ENCODE assay signal across 8 cellular contexts in genomic region chr17:48542956-48543853, GRCh38. TPM values are rescaled to one million over a fixed set of nuclear protein-coding genes. Genes with fewer than 3 reads are reported as not detected.
DNase-seq lines count a peak whose midpoint lies in the region; ATAC-seq, FAIRE-seq and TF ChIP-seq lines count a peak whose summit lies in the region.

No MANE protein-coding gene starts in this region.

- H3K36me3 ChIP-seq in GM12878 (ENCODE audit: control insufficient read depth in 2 of 2, insufficient read depth in 2 of 2, low read length in 1 of 2) = no peaks in the 10 kb centered on the region

- peaks cover 0 to 4% of the 10 kb centered on the region in 2 experiments; a peak in 1 of 4 replicates for H3K27me3 ChIP-seq in GM12878 (replicated peaks in 1 of 2; ENCODE audit: control insufficient read depth in 2 of 2, insufficient read depth in 2 of 2, low read length in 1 of 2)

- H3K9me3 ChIP-seq in T-helper 17 cell (ENCODE audit: control insufficient read depth, low read length, poor library complexity, severe bottlenecking) (no peaks in the 10 kb centered on the region), GM12878 (replicated peaks; ENCODE audit: control insufficient read depth, insufficient read depth, low read length) (no peaks in the 10 kb centered on the region)

- peak overlapping the region; percentile 77 for H3K9ac ChIP-seq in GM12878 (ENCODE audit: control insufficient read depth, insufficient read depth, low read length)

- peak overlapping the region; percentile 85 for H3K4me2 ChIP-seq in GM12878 (ENCODE audit: control insufficient read depth, insufficient read depth)

- H3K36me3 Mint-ChIP-seq in T-helper 17 cell (ENCODE audit: low read depth) = peaks cover 10% of the 10 kb centered on the region

- H3K27me3 Mint-ChIP-seq in T-helper 17 cell = peaks cover 13% of the 10 kb centered on the region

- CTCF ChIA-PET in GM12878 (lab: Yijun Ruan, JAX) = interaction anchor here (0.6 to 1.0 kb wide), 2 partner anchors 73 to 89 kb away, joined by 3 to 4 read pairs; no protein-coding TSS in a partner anchor

- TF ChIP-seq EP300 in GM12878 (IDR thresholded peaks at IDR 0.05; ENCODE audit: borderline replicate concordance in 1 of 2, control insufficient read depth in 1 of 2, low read depth in 2 of 2, low read length in 2 of 2) = no peak

- peak; percentile 16 for TF ChIP-seq CTCF in GM12865 (IDR thresholded peaks at IDR 0.05; ENCODE audit: insufficient read depth, low read depth, low read length, missing control alignments)
- TF ChIP-seq CTCF in GM12878 (IDR thresholded peaks at IDR 0.05 in 2 of 3, conservative IDR thresholded peaks at IDR 0.05 in 1 of 3; ENCODE audit: control insufficient read depth in 2 of 3, extremely low read depth in 1 of 3, insufficient read depth in 1 of 3, low read depth in 3 of 3, low read length in 3 of 3) = peak in 2 of 3 experiments; percentile 18 to 42; a peak in 3 of 6 replicates

- no peak for FAIRE-seq in GM12878 (lab: Jason Lieb, UNC)

- peak overlapping the region; percentile 96 for H3K4me3 Mint-ChIP-seq in T-helper 17 cell

- H3K4me3 ChIP-seq in GM12865 (ENCODE audit: low read depth, low read length) = peak overlapping the region; percentile 33
- peak overlapping the region; percentile 69 for H3K4me3 ChIP-seq in GM12878

- intact Hi-C loops in GM12878 (cut with micrococcal nuclease; ENCODE audit: unreplicated experiment) = loop anchor here (2.0 to 5.0 kb wide), 2 partner anchors 32 to 51 kb away; no protein-coding TSS in a partner anchor

- POLR2A ChIA-PET in GM12878 (lab: Charles Lee) = interaction anchor here (0.8 to 2.0 kb wide), 4 partner anchors 30 to 67 kb away, joined by 3 to 9 read pairs (median 4); no protein-coding TSS in a partner anchor

- DNase-seq in GM12865 (ENCODE audit: low read depth) = peak; percentile 56
- peak; percentile 34 to 49 (median 46) for DNase-seq in T-helper 17 cell
- DNase-seq in GM12878 (ENCODE audit: low read depth, low spot score) = no peak
- DNase-seq in iPS-NIHi11 (ENCODE audit: low spot score) = peak; percentile 66
- DNase-seq in stimulated activated CD4-positive, alpha-beta T cell treated with anti-CD3 and anti-CD28 coated beads, Interleukin-1b, Interleukin-23, amount 100 ng/mL, for 24 hours (ENCODE audit: low read depth in 4 of 4, low spot score in 1 of 4) = peak in 3 of 4 experiments; percentile 26 to 50 (median 38)
- DNase-seq in putamen (ENCODE audit: low spot score) = no peak

- peak overlapping the region; percentile 98 for H3K27ac Mint-ChIP-seq in T-helper 17 cell

- ATAC-seq in HG02798 (IDR thresholded peaks at IDR 0.05; ENCODE audit: poor library complexity, unreplicated experiment) = peak; percentile 71
- peak; percentile 65 for ATAC-seq in T-helper 17 cell
- peak; percentile 81 for ATAC-seq in GM12878
- no peak for ATAC-seq in GM18873 (IDR thresholded peaks at IDR 0.05; ENCODE audit: low FRiP score, unreplicated experiment)

- peaks cover 12% of the 10 kb centered on the region for H3K79me2 ChIP-seq in GM12878 (ENCODE audit: control insufficient read depth, insufficient read depth, low read length)

- peak; percentile 63 for TF ChIP-seq POLR2A in GM12878 (IDR thresholded peaks at IDR 0.05; ENCODE audit: low read depth, low read length)

- H3K27ac ChIP-seq in GM12878 (ENCODE audit: control insufficient read depth, insufficient read depth) = peak overlapping the region; percentile 49

- no peaks in the 10 kb centered on the region for H4K20me1 ChIP-seq in GM12878 (ENCODE audit: control insufficient read depth, insufficient read depth)

- in situ Hi-C loops in GM12878 (cut with MboI) = no loop called here

- H3K4me1 Mint-ChIP-seq in T-helper 17 cell = peaks cover 31% of the 10 kb centered on the region

- RAD21 ChIA-PET in GM12878 (lab: Charles Lee; ENCODE audit: unreplicated experiment) = interaction anchor here (0.5 to 2.3 kb wide), 4 partner anchors 30 to 45 kb away, joined by 3 to 5 read pairs (median 4); no protein-coding TSS in a partner anchor

- H3K4me1 ChIP-seq in GM12878 (ENCODE audit: control insufficient read depth, insufficient read depth, low read length) = peaks cover 7% of the 10 kb centered on the region

- 3% methylated on average over 74 of the region's 81 CpGs for WGBS in GM12878 (ENCODE audit: insufficient coverage, insufficient replicate concordance, low lambda C conversion rate, missing lambda C conversion rate)

- peak overlapping the region; percentile 82 for H2AFZ ChIP-seq in GM12878 (ENCODE audit: control insufficient read depth, low read depth, low read length)

- no peak for TF ChIP-seq RAD21 in GM12878 (IDR thresholded peaks at IDR 0.05; ENCODE audit: insufficient read depth, low read depth, low read length)

- TSS peak; percentile 90 for BruUV-seq in GM12878 (replicated peaks; lab: Mats Ljungman, UMichigan)

- SMC1A ChIA-PET in GM12878 (lab: Charles Lee; ENCODE audit: uncharacterized antibody, unreplicated experiment) = interaction anchor here (0.9 to 2.1 kb wide), 5 partner anchors 10 to 208 kb away, joined by 3 to 9 read pairs (median 3); no protein-coding TSS in a partner anchor

RNA-seq across cellular contexts. Expression of gene HOXB2, which starts 1.7 kb away (rescaled TPM):
- total RNA-seq in T-helper 17 cell (10 to 100 TPM in 1 of 2 donors, 1 to 10 TPM in 1; 4.5 to 18.8 TPM), GM12878 (2014; rRNA removed) (1.4 and 2.0 TPM in 2 replicates), GM12878 (2014; rRNA removed; fragmentation: Illumina TruSeq; extraction: Trizol) (1.7 and 1.8 TPM in 2 replicates), GM12878 (2021) (6.3 and 6.7 TPM in 2 replicates)
- total RNA-seq in GM12878 (2013; cell fraction: nucleolus; rRNA removed) = 3.3 and 6.2 TPM in 2 replicates
- polyA plus RNA-seq in GM12878 (2011; ENCODE audit: low read depth) = 0.94 TPM
- polyA plus RNA-seq in GM12878 (2011; rRNA removed) (0.42 and 0.48 TPM in 2 replicates), GM12878 (2014; fragmentation: Illumina TruSeq; extraction: Trizol) (2.6 and 3.6 TPM in 2 replicates), GM12878 (2014; fragmentation: Nextera tagmentation; extraction: Ambion mirVana) (under 1 TPM; 0.16 to 0.88 TPM), GM12878 (2014; rRNA removed) (8.8 and 9.2 TPM in 2 replicates), GM12878 (2016; fragmentation: Nextera tagmentation; extraction: Ambion mirVana) (1 to 10 TPM; 3.1 to 4.1 TPM)
- 0.45 and 0.57 TPM in 2 replicates for polyA plus RNA-seq in GM12878 (2011; cell fraction: cytosol; rRNA removed)
- 0.91 and 0.97 TPM in 2 replicates for polyA plus RNA-seq in GM12878 (2011; cell fraction: nucleus; rRNA removed)
- 2.4 and 3.0 TPM in 2 replicates for polyA plus RNA-seq in GM12878 (2012)
- 0.29 and 0.52 TPM in 2 replicates for polyA minus RNA-seq in GM12878 (2011; rRNA and poly(A)+ RNA removed)
- polyA minus RNA-seq in GM12878 (2011; cell fraction: cytosol; rRNA and poly(A)+ RNA removed) = not detected in 2 replicates
- polyA minus RNA-seq in GM12878 (2011; cell fraction: nucleus; rRNA and poly(A)+ RNA removed) = 0.85 and 1.1 TPM in 2 replicates

RNA-seq across cellular contexts. Expression of gene HOXB1, which starts 12.4 kb away (rescaled TPM):
- not detected for total RNA-seq in T-helper 17 cell
- not detected in 2 replicates for total RNA-seq in GM12878 (2013; cell fraction: nucleolus; rRNA removed)
- not detected in 2 replicates for total RNA-seq in GM12878 (2014; rRNA removed)
- total RNA-seq in GM12878 (2014; rRNA removed; fragmentation: Illumina TruSeq; extraction: Trizol) = not detected in 2 replicates
- total RNA-seq in GM12878 (2021) = not detected in 2 replicates
- not detected for polyA plus RNA-seq in GM12878 (2011; ENCODE audit: low read depth)
- not detected in 2 replicates for polyA plus RNA-seq in GM12878 (2011; rRNA removed)
- polyA plus RNA-seq in GM12878 (2011; cell fraction: cytosol; rRNA removed) = not detected in 2 replicates
- polyA plus RNA-seq in GM12878 (2011; cell fraction: nucleus; rRNA removed) = not detected in 2 replicates
- polyA plus RNA-seq in GM12878 (2012) = not detected in 2 replicates
- not detected in 2 replicates for polyA plus RNA-seq in GM12878 (2014; fragmentation: Illumina TruSeq; extraction: Trizol)
- polyA plus RNA-seq in GM12878 (2014; fragmentation: Nextera tagmentation; extraction: Ambion mirVana) = not detected
- not detected in 2 replicates for polyA plus RNA-seq in GM12878 (2014; rRNA removed)
- not detected for polyA plus RNA-seq in GM12878 (2016; fragmentation: Nextera tagmentation; extraction: Ambion mirVana)
- polyA minus RNA-seq in GM12878 (2011; rRNA and poly(A)+ RNA removed) = not detected in 2 replicates
- polyA minus RNA-seq in GM12878 (2011; cell fraction: cytosol; rRNA and poly(A)+ RNA removed) = not detected in 2 replicates
- polyA minus RNA-seq in GM12878 (2011; cell fraction: nucleus; rRNA and poly(A)+ RNA removed) = not detected in 2 replicates

RNA-seq across cellular contexts. Expression of gene HOXB4, which starts 34.9 kb away (rescaled TPM):
- total RNA-seq in T-helper 17 cell = 1 to 10 TPM in 1 of 2 donors, under 1 TPM in 1; 0.91 to 1.8 TPM
- total RNA-seq in GM12878 (2013; cell fraction: nucleolus; rRNA removed) = 10.2 and 10.5 TPM in 2 replicates
- 3.3 and 3.7 TPM in 2 replicates for total RNA-seq in GM12878 (2014; rRNA removed)
- total RNA-seq in GM12878 (2014; rRNA removed; fragmentation: Illumina TruSeq; extraction: Trizol) = 2.3 and 2.5 TPM in 2 replicates
- 5.8 and 6.2 TPM in 2 replicates for total RNA-seq in GM12878 (2021)
- 0.64 TPM for polyA plus RNA-seq in GM12878 (2011; ENCODE audit: low read depth)
- polyA plus RNA-seq in GM12878 (2011; rRNA removed) = 2.4 and 3.4 TPM in 2 replicates
- 3.4 and 3.5 TPM in 2 replicates for polyA plus RNA-seq in GM12878 (2011; cell fraction: cytosol; rRNA removed)
- polyA plus RNA-seq in GM12878 (2011; cell fraction: nucleus; rRNA removed) = 10.1 and 10.8 TPM in 2 replicates
- polyA plus RNA-seq in GM12878 (2012) = 1.4 and 2.0 TPM in 2 replicates
- polyA plus RNA-seq in GM12878 (2014; fragmentation: Illumina TruSeq; extraction: Trizol) = 2.3 and 4.6 TPM in 2 replicates
- polyA plus RNA-seq in GM12878 (2014; fragmentation: Nextera tagmentation; extraction: Ambion mirVana) = under 1 TPM; 0.35 to 0.60 TPM
- 3.6 and 4.3 TPM in 2 replicates for polyA plus RNA-seq in GM12878 (2014; rRNA removed)
- polyA plus RNA-seq in GM12878 (2016; fragmentation: Nextera tagmentation; extraction: Ambion mirVana) = 1 to 10 TPM; 1.0 to 1.2 TPM
- 1.4 and 3.2 TPM in 2 replicates for polyA minus RNA-seq in GM12878 (2011; rRNA and poly(A)+ RNA removed)
- polyA minus RNA-seq in GM12878 (2011; cell fraction: cytosol; rRNA and poly(A)+ RNA removed) = 0.94 and 1.5 TPM in 2 replicates
- 4.0 and 6.4 TPM in 2 replicates for polyA minus RNA-seq in GM12878 (2011; cell fraction: nucleus; rRNA and poly(A)+ RNA removed)

RNA-seq across cellular contexts. Expression of gene HOXB3, which starts 46.8 kb away (rescaled TPM):
- total RNA-seq in T-helper 17 cell (1 to 10 TPM; 1.7 to 4.6 TPM), GM12878 (2014; rRNA removed) (2.8 and 4.5 TPM in 2 replicates), GM12878 (2014; rRNA removed; fragmentation: Illumina TruSeq; extraction: Trizol) (3.0 and 3.5 TPM in 2 replicates), GM12878 (2021) (5.6 and 6.7 TPM in 2 replicates)
- 23.2 and 26.2 TPM in 2 replicates for total RNA-seq in GM12878 (2013; cell fraction: nucleolus; rRNA removed)
- 2.1 TPM for polyA plus RNA-seq in GM12878 (2011; ENCODE audit: low read depth)
- polyA plus RNA-seq in GM12878 (2011; rRNA removed) (6.4 and 9.1 TPM in 2 replicates), GM12878 (2014; fragmentation: Illumina TruSeq; extraction: Trizol) (4.5 and 4.6 TPM in 2 replicates), GM12878 (2014; fragmentation: Nextera tagmentation; extraction: Ambion mirVana) (under 1 TPM; 0.64 to 0.91 TPM), GM12878 (2014; rRNA removed) (7.7 and 8.3 TPM in 2 replicates), GM12878 (2016; fragmentation: Nextera tagmentation; extraction: Ambion mirVana) (under 1 TPM; 0.19 to 0.76 TPM)
- polyA plus RNA-seq in GM12878 (2011; cell fraction: cytosol; rRNA removed) = 4.0 and 4.7 TPM in 2 replicates
- polyA plus RNA-seq in GM12878 (2011; cell fraction: nucleus; rRNA removed) = 35.2 and 38.0 TPM in 2 replicates
- polyA plus RNA-seq in GM12878 (2012) = 3.2 and 3.9 TPM in 2 replicates
- polyA minus RNA-seq in GM12878 (2011; rRNA and poly(A)+ RNA removed) = 1.2 and 2.0 TPM in 2 replicates
- 1.5 and 1.6 TPM in 2 replicates for polyA minus RNA-seq in GM12878 (2011; cell fraction: cytosol; rRNA and poly(A)+ RNA removed)
- polyA minus RNA-seq in GM12878 (2011; cell fraction: nucleus; rRNA and poly(A)+ RNA removed) = 7.1 and 7.3 TPM in 2 replicates

RNA-seq across cellular contexts. Expression of gene HOXB5, which starts 50.4 kb away (rescaled TPM):
- total RNA-seq in T-helper 17 cell (not detected), GM12878 (2014; rRNA removed) (not detected in 2 replicates), GM12878 (2014; rRNA removed; fragmentation: Illumina TruSeq; extraction: Trizol) (not detected in 2 replicates), GM12878 (2021) (not detected in 2 replicates)
- not detected in 2 replicates for total RNA-seq in GM12878 (2013; cell fraction: nucleolus; rRNA removed)
- not detected for polyA plus RNA-seq in GM12878 (2011; ENCODE audit: low read depth)
- polyA plus RNA-seq in GM12878 (2011; rRNA removed) (not detected in 2 replicates), GM12878 (2014; fragmentation: Illumina TruSeq; extraction: Trizol) (not detected in 2 replicates), GM12878 (2014; fragmentation: Nextera tagmentation; extraction: Ambion mirVana) (not detected), GM12878 (2014; rRNA removed) (not detected in 2 replicates), GM12878 (2016; fragmentation: Nextera tagmentation; extraction: Ambion mirVana) (not detected)
- polyA plus RNA-seq in GM12878 (2011; cell fraction: cytosol; rRNA removed) = not detected in 2 replicates
- not detected in 2 replicates for polyA plus RNA-seq in GM12878 (2011; cell fraction: nucleus; rRNA removed)
- not detected in 2 replicates for polyA plus RNA-seq in GM12878 (2012)
- polyA minus RNA-seq in GM12878 (2011; rRNA and poly(A)+ RNA removed) = not detected in 2 replicates
- polyA minus RNA-seq in GM12878 (2011; cell fraction: cytosol; rRNA and poly(A)+ RNA removed) = not detected in 2 replicates
- not detected in 2 replicates for polyA minus RNA-seq in GM12878 (2011; cell fraction: nucleus; rRNA and poly(A)+ RNA removed)

Comparison
In these comparisons a context has a peak if more than half of its experiments do, and no peak if none do; other contexts are left out.
1. DNase-seq: peak in GM12865 (single experiment), T-helper 17 cell (3 of 3), iPS-NIHi11 (single experiment) and stimulated activated CD4-positive, alpha-beta T cell treated with anti-CD3 and anti-CD28 coated beads, Interleukin-1b, Interleukin-23, amount 100 ng/mL, for 24 hours (3 of 4); none in GM12878 (single experiment) and putamen (single experiment).